Comparison of ENCODE assay signal across 8 cellular contexts in the genomic region with DNA sequence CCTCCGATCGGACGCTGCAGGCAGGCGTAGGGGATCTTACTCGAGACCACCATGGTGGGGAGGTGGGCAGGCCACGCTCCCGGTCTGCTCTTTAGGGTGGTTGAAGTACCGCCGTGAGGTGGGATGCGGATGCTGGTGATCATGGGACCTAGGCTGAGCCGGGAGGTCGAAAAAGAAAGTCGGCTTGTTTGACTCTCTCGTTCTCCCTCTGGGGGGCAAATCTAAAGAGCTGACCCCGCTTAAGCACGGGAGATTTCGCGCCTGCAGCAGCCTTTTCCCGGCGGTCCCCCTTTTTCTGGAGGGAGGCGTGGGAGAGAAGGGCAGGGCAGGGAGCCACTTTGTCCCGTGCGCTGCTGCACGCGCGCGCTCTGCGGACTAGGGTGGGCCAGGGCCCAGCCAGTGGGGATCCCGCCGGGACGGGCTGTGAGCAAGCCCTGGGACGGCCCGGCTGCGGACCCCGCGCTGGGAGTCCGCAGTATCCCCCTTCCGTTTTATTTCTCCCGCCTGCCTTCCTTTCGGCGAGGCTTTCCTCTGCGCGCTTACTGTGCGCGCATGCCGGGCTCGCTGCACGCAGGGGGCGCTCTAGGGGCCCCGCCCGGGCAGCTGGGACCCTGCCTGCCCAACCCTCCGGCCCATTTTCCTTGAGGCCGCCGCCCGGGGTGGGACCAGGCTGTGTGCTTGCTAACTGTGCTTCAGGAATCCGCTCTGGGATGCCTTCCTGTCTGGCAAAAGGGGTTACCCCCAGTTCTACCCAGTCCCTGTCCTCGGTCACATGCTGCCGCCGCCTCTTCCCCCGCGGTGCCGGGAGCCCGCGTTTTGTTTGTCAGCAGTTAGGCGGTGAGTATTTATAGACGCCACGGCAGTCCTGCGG.
A peak's percentile ranks its signal among the peaks of the same experiment; 100 is the strongest.
DNase-seq lines count a peak whose midpoint lies in the region; ATAC-seq and TF ChIP-seq lines count a peak whose summit lies in the region.

No MANE protein-coding gene starts in this region.

- ATAC-seq in GM21367 (IDR thresholded peaks at IDR 0.05; ENCODE audit: unreplicated experiment) (peak; percentile 60), upper lobe of left lung (ENCODE audit: low FRiP score in 2 of 2) (peak; percentile 67 to 89)
- ATAC-seq in activated T-cell treated with anti-CD3 and anti-CD28 coated beads, Interleukin-2, amount 50 U/mL, for 72 hours (replicated peaks in 1 of 2) = peak; percentile 78 to 85

- peaks cover 17% of the 10 kb centered on the region for H3K27me3 ChIP-seq in BE2C
- peaks cover 0 to 2% (median 0%) of the 10 kb centered on the region in 4 donors for H3K27me3 ChIP-seq in upper lobe of left lung

- DNase-seq in BE2C (peak; percentile 33), NCI-H2227 (lab: John Stamatoyannopoulos, UW; ENCODE audit: unreplicated experiment) (peak; percentile 78), foreskin melanocyte (peak; percentile 41), neural crest cell (ENCODE audit: low read depth, low spot score) (peak; percentile 58), upper lobe of left lung (peak in 1 of 2 donors; percentile 92), NCI-H1048 (lab: John Stamatoyannopoulos, UW) (no peak)
- peak; percentile 67 to 68 for DNase-seq in activated T-cell treated with anti-CD3 and anti-CD28 coated beads, Interleukin-2, amount 50 U/mL, for 72 hours

- H3K9me3 ChIP-seq in BE2C (no peaks in the 10 kb centered on the region), upper lobe of left lung (no peaks in the 10 kb centered on the region)

- TF ChIP-seq CTCF in BE2C (IDR thresholded peaks at IDR 0.05; ENCODE audit: low read depth, low read length) = peak; percentile 47
- peak; percentile 69 for TF ChIP-seq CTCF in neural crest cell (conservative IDR thresholded peaks at IDR 0.05)
- peak in 5 of 6 experiments; percentile 39 to 57 (median 54) for TF ChIP-seq CTCF in upper lobe of left lung (IDR thresholded peaks at IDR 0.05)

- peak overlapping the region; percentile 98 for H3K27ac Mint-ChIP-seq in activated T-cell treated with anti-CD3 and anti-CD28 coated beads, Interleukin-2, amount 50 U/mL, for 72 hours
- H3K27ac Mint-ChIP-seq in neural crest cell (ENCODE audit: unreplicated experiment) = no peak overlapping the region

- TF ChIP-seq EP300 in upper lobe of left lung (IDR thresholded peaks at IDR 0.05) = no peak

- H3K36me3 ChIP-seq in BE2C = no peaks in the 10 kb centered on the region
- no peaks in the 10 kb centered on the region for H3K36me3 ChIP-seq in upper lobe of left lung

- H3K4me3 ChIP-seq in BE2C (ENCODE audit: low read depth, low read length) (peak overlapping the region; percentile 53), upper lobe of left lung (peak overlapping the region; percentile 50 to 79 (median 66))

- peaks cover 33% of the 10 kb centered on the region for H3K4me1 Mint-ChIP-seq in activated T-cell treated with anti-CD3 and anti-CD28 coated beads, Interleukin-2, amount 50 U/mL, for 72 hours (ENCODE audit: low read depth)
- peaks cover 41% of the 10 kb centered on the region for H3K4me1 Mint-ChIP-seq in neural crest cell

- peak overlapping the region; percentile 74 to 86 (median 84) for H3K27ac ChIP-seq in upper lobe of left lung

- H3K36me3 Mint-ChIP-seq in activated T-cell treated with anti-CD3 and anti-CD28 coated beads, Interleukin-2, amount 50 U/mL, for 72 hours (ENCODE audit: insufficient read depth in 2 of 2) = peaks cover 8 to 11% of the 10 kb centered on the region in 2 donors
- peaks cover 2% of the 10 kb centered on the region for H3K36me3 Mint-ChIP-seq in neural crest cell (ENCODE audit: low read depth)

- no peaks in the 10 kb centered on the region for H3K9me3 Mint-ChIP-seq in activated T-cell treated with anti-CD3 and anti-CD28 coated beads, Interleukin-2, amount 50 U/mL, for 72 hours
- H3K9me3 Mint-ChIP-seq in neural crest cell = no peaks in the 10 kb centered on the region

- peak overlapping the region; percentile 60 to 93 for H3K4me3 Mint-ChIP-seq in activated T-cell treated with anti-CD3 and anti-CD28 coated beads, Interleukin-2, amount 50 U/mL, for 72 hours
- peak overlapping the region; percentile 93 for H3K4me3 Mint-ChIP-seq in neural crest cell

- H3K27me3 Mint-ChIP-seq in activated T-cell treated with anti-CD3 and anti-CD28 coated beads, Interleukin-2, amount 50 U/mL, for 72 hours (ENCODE audit: low read depth) = peaks cover 63% of the 10 kb centered on the region
- peaks cover 69% of the 10 kb centered on the region for H3K27me3 Mint-ChIP-seq in neural crest cell (ENCODE audit: low read depth)

- WGBS in upper lobe of left lung, 2 donors = 0 to 1% methylated on average over 26 to 64 of the region's 68 CpGs

- peak in 2 of 4 donors; percentile 12 to 49 for TF ChIP-seq POLR2A in upper lobe of left lung (IDR thresholded peaks at IDR 0.05)

- H3K4me1 ChIP-seq in BE2C (no peaks in the 10 kb centered on the region), upper lobe of left lung (peaks cover 20 to 29% (median 21%) of the 10 kb centered on the region in 4 donors)
